ENCODE assay signal across 33 cellular contexts in genomic region chr1:171792656-171793055, GRCh38.
"Had no signal": no experiment of that assay in that cellular context is flagged by ENCODE, and none has a peak within 500 bp of the region (broad histone marks: within the 10 kb centered on the region; RNA-seq: fewer than 3 reads in every experiment).

No MANE protein-coding gene starts in this region.

- H3K27ac Mint-ChIP-seq: activated CD4-positive, alpha-beta T cell treated with anti-CD3 and anti-CD28 coated beads, Interleukin-2, amount 10 ng/mL, durations not matched to agents 24 days and 14 days; activated naive CD4-positive, alpha-beta T cell treated with anti-CD3 and anti-CD28 coated beads for 36 hours; stimulated activated naive B cell treated with anti-CD40 and anti-IgM and Interleukin-4, amounts not matched to agents 10 μg/mL and 1 μg/mL and 100 μg/mL, for 72 hours; T-helper 1 cell treated with Interleukin-12 subunit alpha and Interleukin-12 subunit beta and Interleukin-4 antibody, amounts not matched to agents 30 μg/mL and 1 μg/mL, for 36 hours had no signal

- ATAC-seq: activated CD4-positive, CD25-positive, alpha-beta regulatory T cell treated with anti-CD3 and anti-CD28 coated beads, Interleukin-2, amount 50 U/mL, for 24 hours; gastrocnemius medialis; left lung; lower lobe of right lung; naive thymus-derived CD8-positive, alpha-beta T cell; psoas muscle; stimulated activated naive B cell treated with anti-CD40 and anti-IgM and Interleukin-4, amounts not matched to agents 10 μg/mL and 1 μg/mL and 100 μg/mL, for 72 hours had no signal

- H3K4me3 ChIP-seq: coronary artery, dorsolateral prefrontal cortex, gastrocnemius medialis, left lung, lower lobe of right lung, psoas muscle, sigmoid colon, stomach, thyroid gland, upper lobe of left lung, vagina had no signal

- H3K4me1 Mint-ChIP-seq: neural crest cell had no signal

- H3K4me1 ChIP-seq: gastrocnemius medialis, left lung, lower lobe of right lung, thyroid gland had no signal

- H3K9me3 Mint-ChIP-seq: activated CD4-positive, alpha-beta T cell treated with anti-CD3 and anti-CD28 coated beads, Interleukin-2, amount 10 ng/mL, durations not matched to agents 24 days and 14 days; activated naive CD4-positive, alpha-beta T cell treated with anti-CD3 and anti-CD28 coated beads for 36 hours; naive thymus-derived CD8-positive, alpha-beta T cell; neural crest cell; stimulated activated naive B cell treated with anti-CD40 and anti-IgM and Interleukin-4, amounts not matched to agents 10 μg/mL and 1 μg/mL and 100 μg/mL, for 72 hours had no signal

- H3K27me3 Mint-ChIP-seq: activated CD4-positive, alpha-beta T cell treated with anti-CD3 and anti-CD28 coated beads, Interleukin-2, amount 10 ng/mL, durations not matched to agents 24 days and 14 days; naive thymus-derived CD8-positive, alpha-beta T cell; stimulated activated naive B cell treated with anti-CD40 and anti-IgM and Interleukin-4, amounts not matched to agents 10 μg/mL and 1 μg/mL and 100 μg/mL, for 72 hours had no signal

- H3K79me2 ChIP-seq: parathyroid adenoma had no signal

- H2AFZ ChIP-seq: parathyroid adenoma had no signal

- H3K27me3 ChIP-seq: dorsolateral prefrontal cortex, gastrocnemius medialis, left lung, sigmoid colon, stomach, thyroid gland, upper lobe of left lung, vagina had no signal

- DNase-seq: activated CD4-positive, alpha-beta T cell treated with anti-CD3 and anti-CD28 coated beads, Interleukin-2, amount 10 ng/mL, durations not matched to agents 24 days and 14 days; activated CD8-positive, alpha-beta memory T cell treated with anti-CD3 and anti-CD28 coated beads for 24 hours; activated effector memory CD4-positive, alpha-beta T cell treated with Interleukin-2 at 50 U/mL for 16 hours; activated naive CD4-positive, alpha-beta T cell treated with anti-CD3 and anti-CD28 coated beads for 36 hours; cerebellar nuclear complex; dorsolateral prefrontal cortex; effector memory CD4-positive, alpha-beta T cell; gastrocnemius medialis; glutamatergic neuron; left lung; lower lobe of right lung; mesenchymal stem cell; naive thymus-derived CD8-positive, alpha-beta T cell; nucleus accumbens; psoas muscle; sigmoid colon; small intestine; stimulated activated CD4-positive, alpha-beta T cell treated with anti-CD3 and anti-CD28 coated beads, Interleukin-1b, Interleukin-23, amount 100 ng/mL, for 48 hours; stimulated activated CD4-positive, alpha-beta T cell treated with anti-CD3 and anti-CD28 coated beads, Interleukin-4, amount 100 ng/mL, for 4 hours; stimulated activated CD8-positive, alpha-beta memory T cell treated with anti-CD3 and anti-CD28 coated beads, Interleukin-4, amount 100 ng/mL, for 48 hours; stimulated activated naive B cell treated with anti-CD40 and anti-IgM and Interleukin-4, amounts not matched to agents 10 μg/mL and 1 μg/mL and 100 μg/mL, for 72 hours; stomach; SW 1271; T-helper 9 cell; thyroid gland; upper lobe of left lung had no signal

- H3K4me3 Mint-ChIP-seq: activated CD4-positive, alpha-beta T cell treated with anti-CD3 and anti-CD28 coated beads, Interleukin-2, amount 10 ng/mL, durations not matched to agents 24 days and 14 days; activated naive CD4-positive, alpha-beta T cell treated with anti-CD3 and anti-CD28 coated beads for 36 hours; naive thymus-derived CD8-positive, alpha-beta T cell; neural crest cell; stimulated activated naive B cell treated with anti-CD40 and anti-IgM and Interleukin-4, amounts not matched to agents 10 μg/mL and 1 μg/mL and 100 μg/mL, for 72 hours; T-helper 1 cell treated with Interleukin-12 subunit alpha and Interleukin-12 subunit beta and Interleukin-4 antibody, amounts not matched to agents 30 μg/mL and 1 μg/mL, for 36 hours had no signal

- H3K27ac ChIP-seq: coronary artery, gastrocnemius medialis, left lung, lower lobe of right lung, parathyroid adenoma, psoas muscle, sigmoid colon, stomach, thyroid gland, upper lobe of left lung, vagina, VCaP had no signal
